Comparison of ENCODE assay signal across 34 cellular contexts in genomic region chr7:147635288-147635687, GRCh38.
"Had no signal": no experiment of that assay in that cellular context is flagged by ENCODE, and none has a peak within 500 bp of the region (broad histone marks: within the 10 kb centered on the region; RNA-seq: fewer than 3 reads in every experiment).

No MANE protein-coding gene starts in this region.

- H3K27me3 ChIP-seq: MG63 had no signal

- H3K4me3 ChIP-seq: MG63 had no signal

- H3K9ac ChIP-seq: KMS-11 had no signal

- H3K9me3 ChIP-seq: MG63 had no signal

- DNase-seq: Karpas-422, Kasumi-1, MG63, MM.1S, MV-4-11, NCI-H1092, NCI-H1092 treated with DMSO at 0.1 percent for 48 hours, NCI-H1105, NCI-H1105 treated with DMSO at 0.1 percent for 48 hours, NCI-H1417, NCI-H1417 treated with DMSO at 0.1 percent for 48 hours, NCI-H1436, NCI-H1436 treated with DMSO at 0.1 percent for 48 hours, NCI-H146, NCI-H1694, NCI-H1694 treated with DMSO at 0.1 percent for 48 hours, NCI-H187, NCI-H187 treated with DMSO at 0.1 percent for 48 hours, NCI-H1930, NCI-H2029, NCI-H2029 treated with DMSO at 0.1 percent for 48 hours, NCI-H2081, NCI-H2081 treated with DMSO at 0.1 percent for 48 hours, NCI-H2107, NCI-H2171, NCI-H2171 treated with DMSO at 0.1 percent for 48 hours, NCI-H2227 treated with DMSO at 0.1 percent for 48 hours, NCI-H226, NCI-H345, NCI-H446, NCI-H446 treated with DMSO at 0.1 percent for 48 hours, NCI-H510A, NCI-H510A treated with DMSO at 0.1 percent for 48 hours had no signal

- H3K4me2 ChIP-seq: KMS-11 had no signal

- H3K27ac ChIP-seq: KMS-11 had no signal

- H3K36me3 ChIP-seq: MG63 had no signal
